35 cellular contexts compared by ENCODE assay signal in the genomic region with DNA sequence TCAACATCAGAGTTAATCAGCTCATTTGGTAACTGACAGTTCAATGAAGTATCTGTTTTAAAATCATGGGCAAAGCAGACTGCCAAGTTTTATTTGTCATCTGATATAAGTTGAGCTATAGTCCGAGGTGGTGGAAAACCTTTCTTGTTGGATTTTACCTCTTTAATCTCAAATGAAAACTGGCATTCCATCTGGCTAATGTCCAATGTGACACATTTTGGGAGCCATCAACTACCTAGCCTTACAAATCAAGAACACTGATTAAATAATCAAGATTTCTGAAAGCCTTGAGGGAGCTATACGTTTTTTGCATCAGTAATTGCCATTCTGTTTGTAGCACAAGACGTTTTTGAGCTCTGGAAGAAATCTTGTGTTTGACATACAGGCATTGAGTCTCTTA.
"Had no signal": no experiment of that assay in that cellular context is flagged by ENCODE, and none has a peak within 500 bp of the region (broad histone marks: within the 10 kb centered on the region; RNA-seq: fewer than 3 reads in every experiment).

No MANE protein-coding gene starts in this region.

- H3K27ac ChIP-seq: KMS-11 had no signal

- H3K27me3 ChIP-seq: MG63 had no signal

- DNase-seq: Karpas-422, Kasumi-1, MG63, MM.1S, MV-4-11, NCI-H1048, NCI-H1092, NCI-H1092 treated with DMSO at 0.1 percent for 48 hours, NCI-H1105, NCI-H1105 treated with DMSO at 0.1 percent for 48 hours, NCI-H1417, NCI-H1417 treated with DMSO at 0.1 percent for 48 hours, NCI-H1436, NCI-H1436 treated with DMSO at 0.1 percent for 48 hours, NCI-H146, NCI-H1694, NCI-H1694 treated with DMSO at 0.1 percent for 48 hours, NCI-H187, NCI-H187 treated with DMSO at 0.1 percent for 48 hours, NCI-H1930, NCI-H2029, NCI-H2029 treated with DMSO at 0.1 percent for 48 hours, NCI-H2081, NCI-H2081 treated with DMSO at 0.1 percent for 48 hours, NCI-H2107, NCI-H2171, NCI-H2171 treated with DMSO at 0.1 percent for 48 hours, NCI-H2227 treated with DMSO at 0.1 percent for 48 hours, NCI-H226, NCI-H345, NCI-H446, NCI-H446 treated with DMSO at 0.1 percent for 48 hours, NCI-H510A, NCI-H510A treated with DMSO at 0.1 percent for 48 hours had no signal

- H3K9ac ChIP-seq: KMS-11 had no signal

- H3K9me3 ChIP-seq: MG63 had no signal

- H3K36me3 ChIP-seq: MG63 had no signal

- H3K4me2 ChIP-seq: KMS-11 had no signal

- H3K4me3 ChIP-seq: MG63 had no signal
